17 cellular contexts compared by ENCODE assay signal in the genomic region with DNA sequence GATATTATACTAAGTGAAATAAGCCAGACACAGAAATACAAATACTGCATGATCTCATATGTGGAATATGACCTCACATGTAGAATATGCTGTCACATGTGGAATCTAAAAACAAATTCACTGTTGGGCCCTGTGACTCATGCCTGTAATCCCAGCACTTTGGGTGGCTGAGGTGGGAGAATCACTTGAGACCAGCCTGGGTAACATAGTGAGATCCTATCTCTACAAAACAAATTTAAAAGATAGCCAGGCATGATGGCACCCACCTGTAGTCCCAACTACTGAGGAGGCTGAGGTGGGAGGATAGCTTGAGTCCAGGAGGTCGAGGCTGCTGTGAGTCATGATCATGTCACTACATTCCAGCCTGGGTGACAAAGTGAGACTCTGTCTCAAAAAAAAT.
A peak's percentile ranks its signal among the peaks of the same experiment; 100 is the strongest.
DNase-seq lines count a peak whose midpoint lies in the region; ATAC-seq and TF ChIP-seq lines count a peak whose summit lies in the region.
"Had no signal": no experiment of that assay in that cellular context is flagged by ENCODE, and none has a peak within 500 bp of the region (broad histone marks: within the 10 kb centered on the region; RNA-seq: fewer than 3 reads in every experiment).

No MANE protein-coding gene starts in this region.

- H3K9ac ChIP-seq in HCT116 (ENCODE audit: low read length) (no peak overlapping the region), trophoblast cell (ENCODE audit: low read length) (no peak overlapping the region)
- H3K9ac ChIP-seq: BLaER1 treated with 17β-estradiol and CSF1 and Interleukin-3, amounts not matched to agents 10 nM and 100 nM had no signal

- TF ChIP-seq RAD21 in HCT116 (IDR thresholded peaks at IDR 0.05; ENCODE audit: low read depth) = no peak

- ATAC-seq in HCT116 = no peak
- no peak for ATAC-seq in Right ventricle myocardium inferior
- ATAC-seq: A549; CD8-positive, alpha-beta T cell; GM12878 had no signal

- peaks cover 2% of the 10 kb centered on the region in 2 experiments; a peak in 3 of 4 replicates for H3K4me1 ChIP-seq in HCT116 (ENCODE audit: control insufficient read depth in 1 of 2, insufficient read depth in 2 of 2, low read length in 2 of 2)
- H3K4me1 ChIP-seq in trophoblast cell (ENCODE audit: control insufficient read depth in 1 of 2, insufficient read depth in 2 of 2, low read length in 2 of 2) = no peaks in the 10 kb centered on the region

- H3K79me2 ChIP-seq in HCT116 (ENCODE audit: insufficient read depth, low read length) (no peaks in the 10 kb centered on the region), trophoblast cell (ENCODE audit: control insufficient read depth, insufficient read depth, low read length, poor library complexity) (no peaks in the 10 kb centered on the region)

- H3K23ac ChIP-seq in trophoblast cell (ENCODE audit: low read length) = no peak overlapping the region

- H4K20me1 ChIP-seq in HCT116 (ENCODE audit: insufficient read depth) = no peaks in the 10 kb centered on the region
- H4K20me1 ChIP-seq: BLaER1 treated with 17β-estradiol and CSF1 and Interleukin-3, amounts not matched to agents 10 nM and 100 nM had no signal

- no peak overlapping the region for H3K27ac ChIP-seq in HCT116 (ENCODE audit: low read depth, low read length)
- no peak overlapping the region for H3K27ac ChIP-seq in trophoblast cell (ENCODE audit: low read depth, low read length)
- H3K27ac ChIP-seq: 22Rv1, A549, C4-2B had no signal

- H4K91ac ChIP-seq in trophoblast cell (ENCODE audit: low read depth, low read length) = no peak overlapping the region

- H3K79me1 ChIP-seq in trophoblast cell (ENCODE audit: low read length) = no peaks in the 10 kb centered on the region

- H2AFZ ChIP-seq in HCT116 (ENCODE audit: low read depth, low read length, poor library complexity, severe bottlenecking) (no peak overlapping the region), trophoblast cell (ENCODE audit: insufficient read depth, low read length, poor library complexity) (no peak overlapping the region)

- POLR2A ChIA-PET in HCT116 (lab: Charles Lee) = no interaction called here

- no peaks in the 10 kb centered on the region for H3K9me2 ChIP-seq in HCT116 (ENCODE audit: insufficient read depth)

- H4K12ac ChIP-seq in trophoblast cell (ENCODE audit: low read depth, low read length) = no peak overlapping the region

- H2BK5ac ChIP-seq in trophoblast cell (ENCODE audit: low read depth, low read length, poor library complexity) = no peak overlapping the region

- H2AK5ac ChIP-seq in trophoblast cell (ENCODE audit: low read length) = no peak overlapping the region

- no peak overlapping the region for H4K8ac ChIP-seq in trophoblast cell (ENCODE audit: low read depth, low read length)

- DNase-seq in EL (peak; percentile 11), HCT116 (ENCODE audit: low read depth, low spot score) (no peak), trophoblast cell (peak; percentile 55 to 59), Right ventricle myocardium inferior (ENCODE audit: missing footprints) (no peak), head of caudate nucleus (no peak)
- DNase-seq: AML-193; Caco-2; Calu3; CD4-positive, alpha-beta T cell; CD8-positive, alpha-beta T cell; DMS79 treated with DMSO at 0.1 percent for 48 hours; GDM1 had no signal

- H3K4me3 ChIP-seq in HCT116 (replicated peaks in 1 of 2; ENCODE audit: low read depth in 1 of 2, low read length in 2 of 2) = no peak overlapping the region
- no peak overlapping the region for H3K4me3 ChIP-seq in trophoblast cell (ENCODE audit: low read depth, low read length)
- H3K4me3 ChIP-seq: A549; BLaER1 treated with 17β-estradiol and CSF1 and Interleukin-3, amounts not matched to agents 10 nM and 100 nM; GM12878 had no signal

- H2BK120ac ChIP-seq in trophoblast cell (ENCODE audit: insufficient read depth, low read length, poor library complexity) = no peak overlapping the region

- no peak overlapping the region for H3K14ac ChIP-seq in trophoblast cell (ENCODE audit: low read length)

- H3K4me2 ChIP-seq in HCT116 (ENCODE audit: low read length) (no peak overlapping the region), trophoblast cell (ENCODE audit: low read length) (no peak overlapping the region)
- H3K4me2 ChIP-seq: A549 had no signal

- no CpG with 5 or more reads among the region's 1 CpG for WGBS in trophoblast cell (ENCODE audit: extremely low coverage, insufficient coverage, insufficient read length)

- H3K36me3 ChIP-seq in HCT116 (ENCODE audit: control insufficient read depth in 1 of 2, insufficient read depth in 2 of 2, low read length in 2 of 2) (no peaks in the 10 kb centered on the region), trophoblast cell (ENCODE audit: control insufficient read depth in 1 of 2, insufficient read depth in 2 of 2, low read length in 2 of 2) (no peaks in the 10 kb centered on the region)
- H3K36me3 ChIP-seq: BLaER1 treated with 17β-estradiol and CSF1 and Interleukin-3, amounts not matched to agents 10 nM and 100 nM had no signal

- RAD21 ChIA-PET in HCT116 (lab: Charles Lee; ENCODE audit: low non-redundant PET in 1 of 2, low total read pairs in 2 of 2, uncharacterized antibody in 2 of 2, unreplicated experiment in 2 of 2) = no interaction called here

- TF ChIP-seq POLR2A in HCT116 (IDR thresholded peaks at IDR 0.05; ENCODE audit: borderline replicate concordance, extremely low read depth, insufficient read depth, insufficient read length) = no peak

- CTCF ChIA-PET in HCT116 (lab: Charles Lee) = no interaction called here

- H3K27me3 ChIP-seq in HCT116 (ENCODE audit: insufficient read depth, low read length) (no peaks in the 10 kb centered on the region), trophoblast cell (ENCODE audit: insufficient read depth, low read length) (no peaks in the 10 kb centered on the region)
- H3K27me3 ChIP-seq: BLaER1 treated with 17β-estradiol and CSF1 and Interleukin-3, amounts not matched to agents 10 nM and 100 nM had no signal

- no peak overlapping the region for H3K4ac ChIP-seq in trophoblast cell (ENCODE audit: low read depth, low read length)

- H3K9me3 ChIP-seq in HCT116 (ENCODE audit: control insufficient read depth in 1 of 2, insufficient read depth in 1 of 2, low read depth in 1 of 2, low read length in 2 of 2) = no peaks in the 10 kb centered on the region
- H3K9me3 ChIP-seq in trophoblast cell (ENCODE audit: insufficient read depth, low read depth, low read length) = no peaks in the 10 kb centered on the region
- H3K9me3 ChIP-seq: A549, Caco-2 had no signal

- no peak overlapping the region for H3K18ac ChIP-seq in trophoblast cell (ENCODE audit: low read length)

- TF ChIP-seq CTCF in HCT116 (IDR thresholded peaks at IDR 0.05 in 2 of 3, conservative IDR thresholded peaks at IDR 0.05 in 1 of 3; ENCODE audit: borderline replicate concordance in 1 of 3, insufficient read depth in 1 of 3, low read depth in 2 of 3, low read length in 2 of 3) = no peak

- no peak overlapping the region for H2BK12ac ChIP-seq in trophoblast cell (ENCODE audit: low read length)

- no TSS peak for BruUV-seq in HCT116 (replicated peaks; lab: Mats Ljungman, UMichigan)

- intact Hi-C loops in HCT116 (cut with micrococcal nuclease) = no loop called here
- intact Hi-C loops in Right ventricle myocardium inferior (cut with DNase I) = no loop called here
- intact Hi-C loops in head of caudate nucleus (cut with DNase I) = no loop called here

TF ChIP-seq in HCT116, 20 proteins besides CTCF, POLR2A, EP300 and RAD21:
- peak; percentile 5; the same call in 1 of the 2 replicates for TF ChIP-seq FOSL1 (IDR thresholded peaks at IDR 0.05; ENCODE audit: low read depth)
- no peak for TF ChIP-seq SIN3A (IDR thresholded peaks at IDR 0.05; ENCODE audit: low read depth)

Comparison
In these comparisons a context has a peak if more than half of its experiments do, and no peak if none do; other contexts are left out.
1. DNase-seq: peak in EL (single experiment) and trophoblast cell (2 of 2); none in HCT116 (single experiment), Right ventricle myocardium inferior (single experiment) and head of caudate nucleus (0 of 42).